2 cellular contexts compared by ENCODE assay signal in the genomic region with DNA sequence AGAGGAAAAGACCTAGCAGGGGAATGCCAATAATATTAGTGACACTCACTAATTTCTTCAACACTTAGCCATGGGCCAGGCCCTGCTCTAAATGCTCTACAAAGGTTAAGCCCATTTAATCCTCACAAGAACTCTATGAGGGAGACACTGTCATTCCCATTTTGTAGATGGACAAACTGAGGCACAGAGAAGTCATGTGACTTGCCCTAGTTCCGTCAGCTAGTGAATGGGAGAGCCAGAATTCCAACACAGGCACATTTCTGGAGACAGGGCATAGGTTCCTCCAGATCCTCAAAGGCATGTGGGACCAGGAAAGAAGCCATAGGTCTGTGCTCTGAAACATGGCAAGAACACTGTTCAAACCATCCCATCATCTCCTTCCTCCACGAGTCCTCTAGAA.
TF ChIP-seq lines count a peak whose summit lies in the region.

No MANE protein-coding gene starts in this region.

TF ChIP-seq in SK-N-SH, 30 proteins besides CTCF, POLR2A, EP300 and RAD21:
- TF ChIP-seq SIN3A (IDR thresholded peaks at IDR 0.05; ENCODE audit: borderline replicate concordance, low read depth, low read length) (no peak), EZH2phosphoT487 (IDR thresholded peaks at IDR 0.05; ENCODE audit: borderline replicate concordance, low read depth) (no peak)

TF ChIP-seq in SK-N-SH treated with all-trans-retinoic acid at 6 μM for 48 hours, 23 proteins besides CTCF, POLR2A, EP300 and RAD21:
- TF ChIP-seq GLIS3 (CRISPR knock-in tag; IDR thresholded peaks at IDR 0.05) (no peak), ARNTL (CRISPR knock-in tag; IDR thresholded peaks at IDR 0.05; ENCODE audit: borderline replicate concordance, low read depth) (no peak), BACH2 (CRISPR knock-in tag; IDR thresholded peaks at IDR 0.05; ENCODE audit: borderline replicate concordance) (no peak), PPARA (CRISPR knock-in tag; IDR thresholded peaks at IDR 0.05; ENCODE audit: borderline replicate concordance) (no peak), ZNF70 (CRISPR knock-in tag; IDR thresholded peaks at IDR 0.05) (no peak), ZFP3 (CRISPR knock-in tag; IDR thresholded peaks at IDR 0.05) (no peak), ZNF8 (CRISPR knock-in tag; IDR thresholded peaks at IDR 0.05) (no peak), SNAI2 (CRISPR knock-in tag; IDR thresholded peaks at IDR 0.05) (no peak), ZNF565 (CRISPR knock-in tag; conservative IDR thresholded peaks at IDR 0.05; ENCODE audit: low read depth) (no peak)
- TF ChIP-seq, protein P1, sequence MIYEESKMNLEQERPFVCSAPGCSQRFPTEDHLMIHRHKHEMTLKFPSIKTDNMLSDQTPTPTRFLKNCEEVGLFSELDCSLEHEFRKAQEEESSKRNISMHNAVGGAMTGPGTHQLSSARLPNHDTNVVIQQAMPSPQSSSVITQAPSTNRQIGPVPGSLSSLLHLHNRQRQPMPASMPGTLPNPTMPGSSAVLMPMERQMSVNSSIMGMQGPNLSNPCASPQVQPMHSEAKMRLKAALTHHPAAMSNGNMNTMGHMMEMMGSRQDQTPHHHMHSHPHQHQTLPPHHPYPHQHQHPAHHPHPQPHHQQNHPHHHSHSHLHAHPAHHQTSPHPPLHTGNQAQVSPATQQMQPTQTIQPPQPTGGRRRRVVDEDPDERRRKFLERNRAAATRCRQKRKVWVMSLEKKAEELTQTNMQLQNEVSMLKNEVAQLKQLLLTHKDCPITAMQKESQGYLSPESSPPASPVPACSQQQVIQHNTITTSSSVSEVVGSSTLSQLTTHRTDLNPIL (CRISPR knock-in tag; IDR thresholded peaks at IDR 0.05; ENCODE audit: low read depth), result no peak
